9 cellular contexts compared by ENCODE assay signal in genomic region chr9:1490341-1491115, GRCh38.
DNase-seq lines count a peak whose midpoint lies in the region; ATAC-seq and TF ChIP-seq lines count a peak whose summit lies in the region.
"Had no signal": no experiment of that assay in that cellular context is flagged by ENCODE, and none has a peak within 500 bp of the region (broad histone marks: within the 10 kb centered on the region; RNA-seq: fewer than 3 reads in every experiment).

No MANE protein-coding gene starts in this region.

- no peak overlapping the region for H3K9ac ChIP-seq in fibroblast of lung (ENCODE audit: insufficient read depth, low read length)

- POLR2A ChIA-PET in OCI-LY7 (lab: Charles Lee), result interaction anchor here (0.7 kb wide), 1 partner anchor 510 kb away, joined by 4 read pairs; no protein-coding TSS in a partner anchor
- POLR2A ChIA-PET in Caco-2 (lab: Charles Lee), result no interaction called here

- no TSS peak for BruUV-seq in OCI-LY7 (replicated peaks; lab: Mats Ljungman, UMichigan)
- no TSS peak for BruUV-seq in Caco-2 (replicated peaks; lab: Mats Ljungman, UMichigan)

- intact Hi-C loops in OCI-LY7 (cut with micrococcal nuclease; ENCODE audit: unreplicated experiment), result no loop called here
- intact Hi-C loops in Caco-2 (cut with micrococcal nuclease; ENCODE audit: unreplicated experiment), result no loop called here

- no peak overlapping the region for H3K4me3 Mint-ChIP-seq in Caco-2 (ENCODE audit: unreplicated experiment)

- H3K36me3 ChIP-seq in fibroblast of lung (ENCODE audit: control insufficient read depth, insufficient read depth, low read length) (no peaks in the 10 kb centered on the region), OCI-LY7 (ENCODE audit: insufficient read depth, low read length) (no peaks in the 10 kb centered on the region), Caco-2 (ENCODE audit: control insufficient read depth, insufficient read depth, low read length) (no peaks in the 10 kb centered on the region)

- H3K4me1 ChIP-seq in fibroblast of lung (ENCODE audit: control insufficient read depth, extremely low read depth, insufficient read depth, low read length), result no peaks in the 10 kb centered on the region
- H3K4me1 ChIP-seq in OCI-LY7 (ENCODE audit: insufficient read depth, low read length, poor library complexity, severe bottlenecking), result no peaks in the 10 kb centered on the region
- H3K4me1 ChIP-seq in Caco-2, result no peaks in the 10 kb centered on the region

- ATAC-seq in GM18517 (IDR thresholded peaks at IDR 0.05; ENCODE audit: unreplicated experiment) (peak; percentile 82), GM21526 (IDR thresholded peaks at IDR 0.05; ENCODE audit: low FRiP score, unreplicated experiment) (peak; percentile 73), HG03139 (IDR thresholded peaks at IDR 0.05; ENCODE audit: unreplicated experiment) (peak; percentile 80)

- TF ChIP-seq CTCF in fibroblast of lung (conservative IDR thresholded peaks at IDR 0.05 in 1 of 2, IDR thresholded peaks at IDR 0.05 in 1 of 2; ENCODE audit: low read depth in 1 of 2, low read length in 2 of 2), result no peak
- no peak for TF ChIP-seq CTCF in OCI-LY7 (conservative IDR thresholded peaks at IDR 0.05; ENCODE audit: low read length)
- no peak for TF ChIP-seq CTCF in Caco-2 (IDR thresholded peaks at IDR 0.05; ENCODE audit: insufficient read depth in 1 of 2, low read depth in 1 of 2, low read length in 1 of 2, severe bottlenecking in 1 of 2, unreplicated experiment in 1 of 2)

- no peak overlapping the region for H2AFZ ChIP-seq in fibroblast of lung (ENCODE audit: low read length)
- H2AFZ ChIP-seq in OCI-LY7 (ENCODE audit: low read length), result no peak overlapping the region

- H3K4me2 ChIP-seq in fibroblast of lung (ENCODE audit: extremely low read depth, insufficient read depth, low read length) (no peak overlapping the region), OCI-LY7 (ENCODE audit: low read length) (no peak overlapping the region)

- H3K4me1 Mint-ChIP-seq in Caco-2 (ENCODE audit: low read depth, unreplicated experiment), result no peaks in the 10 kb centered on the region

- H3K9me3 ChIP-seq in fibroblast of lung (ENCODE audit: control insufficient read depth, insufficient read depth, low read depth, low read length) (no peaks in the 10 kb centered on the region), OCI-LY7 (ENCODE audit: low read length) (no peaks in the 10 kb centered on the region), Caco-2 (no peaks in the 10 kb centered on the region)

- H4K20me1 ChIP-seq in fibroblast of lung (ENCODE audit: control insufficient read depth, extremely low read depth, insufficient read depth, low read length), result no peaks in the 10 kb centered on the region
- H4K20me1 ChIP-seq in OCI-LY7 (ENCODE audit: insufficient read depth, low read length), result no peaks in the 10 kb centered on the region

- H3K9me2 ChIP-seq in OCI-LY7 (ENCODE audit: insufficient read depth, low read length), result no peaks in the 10 kb centered on the region

- H3K27me3 ChIP-seq in fibroblast of lung (ENCODE audit: control insufficient read depth, insufficient read depth, low read length), result no peaks in the 10 kb centered on the region
- H3K27me3 ChIP-seq in Caco-2 (replicated peaks; ENCODE audit: control insufficient read depth, insufficient read depth, low read length), result no peaks in the 10 kb centered on the region

- DNase-seq in fibroblast of lung (ENCODE audit: low read depth in 2 of 2) (peak; percentile 0 to 62), OCI-LY7 (ENCODE audit: low spot score) (no peak), superior temporal gyrus (ENCODE audit: extremely low spot score) (no peak), C1 segment of cervical spinal cord (lab: John Stamatoyannopoulos, UW) (no peak), Caco-2 (no peak)
- DNase-seq: NCI-H146 had no signal

- no peaks in the 10 kb centered on the region for H3K9me3 Mint-ChIP-seq in Caco-2 (ENCODE audit: unreplicated experiment)

- H3K27ac Mint-ChIP-seq in Caco-2 (ENCODE audit: unreplicated experiment), result no peak overlapping the region

- CTCF ChIA-PET in OCI-LY7 (lab: Charles Lee; ENCODE audit: unreplicated experiment) (no interaction called here), Caco-2 (lab: Charles Lee) (no interaction called here)

- H3K4me3 ChIP-seq in fibroblast of lung (replicated peaks in 1 of 4; ENCODE audit: control extremely low read depth in 1 of 4, insufficient read depth in 1 of 4, low read depth in 3 of 4, low read length in 4 of 4), result no peak overlapping the region
- no peak overlapping the region for H3K4me3 ChIP-seq in OCI-LY7 (ENCODE audit: low read depth, low read length, poor library complexity, severe bottlenecking)
- H3K4me3 ChIP-seq in Caco-2 (ENCODE audit: low read depth, low read length), result no peak overlapping the region

- H3K36me3 Mint-ChIP-seq in Caco-2 (ENCODE audit: insufficient read depth, unreplicated experiment), result no peaks in the 10 kb centered on the region

- H3K27ac ChIP-seq in fibroblast of lung (ENCODE audit: insufficient read depth, low read length) (no peak overlapping the region), OCI-LY7 (ENCODE audit: low read depth, low read length, poor library complexity, severe bottlenecking) (no peak overlapping the region)

- H3K79me2 ChIP-seq in fibroblast of lung (ENCODE audit: control insufficient read depth, insufficient read depth, low read length), result no peaks in the 10 kb centered on the region
- H3K79me2 ChIP-seq in OCI-LY7 (ENCODE audit: insufficient read depth, low read depth, low read length), result no peaks in the 10 kb centered on the region

- H3K27me3 Mint-ChIP-seq in Caco-2 (ENCODE audit: insufficient read depth, unreplicated experiment), result no peaks in the 10 kb centered on the region

Comparison
In these comparisons a context has a peak if more than half of its experiments do, and no peak if none do; other contexts are left out.
1. DNase-seq: peak in fibroblast of lung (2 of 2); none in OCI-LY7 (single experiment), superior temporal gyrus (single experiment), C1 segment of cervical spinal cord (0 of 14) and Caco-2 (0 of 2).
2. Peak in every context shown above with its lines, with median percentiles within 50 percentile points of each other: ATAC-seq.